ENCODE assay signal across 15 cellular contexts in the genomic region with DNA sequence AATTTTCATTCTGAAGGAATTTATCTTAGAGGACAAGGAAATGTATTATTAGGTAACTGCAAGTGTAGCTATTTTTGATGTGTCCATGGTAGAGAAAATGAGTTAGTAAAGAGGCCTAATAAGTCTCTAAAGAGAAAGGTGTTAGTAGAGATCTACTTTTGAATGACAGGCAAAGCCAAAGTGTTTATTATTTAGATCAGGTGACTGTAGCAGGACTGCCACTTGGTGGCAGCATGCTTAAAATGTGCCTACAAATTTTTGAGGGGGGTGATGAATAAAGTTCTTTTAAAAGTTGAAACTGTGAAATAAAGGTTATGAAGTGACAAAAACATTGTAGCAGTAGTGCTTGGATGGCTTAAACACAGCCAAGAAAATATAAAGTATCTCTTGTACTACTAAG.
A peak's percentile ranks its signal among the peaks of the same experiment; 100 is the strongest.
DNase-seq lines count a peak whose midpoint lies in the region; TF ChIP-seq lines count a peak whose summit lies in the region.
"Had no signal": no experiment of that assay in that cellular context is flagged by ENCODE, and none has a peak within 500 bp of the region (broad histone marks: within the 10 kb centered on the region; RNA-seq: fewer than 3 reads in every experiment).

No MANE protein-coding gene starts in this region.

- no peaks in the 10 kb centered on the region for H4K20me1 ChIP-seq in neural progenitor cell (ENCODE audit: low read depth)

- peaks cover 2% of the 10 kb centered on the region for H3K27me3 Mint-ChIP-seq in neural progenitor cell (ENCODE audit: insufficient read depth, low read depth)
- H3K27me3 Mint-ChIP-seq: activated naive CD8-positive, alpha-beta T cell treated with anti-CD3 and anti-CD28 coated beads, Interleukin-2, amount 10 ng/mL, durations not matched to agents 7 days and 5 days had no signal

- H3K27ac Mint-ChIP-seq in neural progenitor cell: no peak overlapping the region
- H3K27ac Mint-ChIP-seq: activated naive CD8-positive, alpha-beta T cell treated with anti-CD3 and anti-CD28 coated beads, Interleukin-2, amount 10 ng/mL, durations not matched to agents 7 days and 5 days; mesothelial cell of epicardium had no signal

- no peak overlapping the region for H3K9ac ChIP-seq in neural progenitor cell

- no peaks in the 10 kb centered on the region for H3K36me3 Mint-ChIP-seq in neural progenitor cell
- H3K36me3 Mint-ChIP-seq: activated naive CD8-positive, alpha-beta T cell treated with anti-CD3 and anti-CD28 coated beads, Interleukin-2, amount 10 ng/mL, durations not matched to agents 7 days and 5 days had no signal

- 0 out of 2 replicates have a peak, but pooled peaks have one; percentile 9 for TF ChIP-seq CTCF in HEK293 (tag by site-specific recombination; IDR thresholded peaks at IDR 0.05)
- peak; percentile 22 for TF ChIP-seq CTCF in VCaP (conservative IDR thresholded peaks at IDR 0.05)
- peak; percentile 42 for TF ChIP-seq CTCF in neural progenitor cell (IDR thresholded peaks at IDR 0.05)

- no peaks in the 10 kb centered on the region for H3K27me3 ChIP-seq in neural progenitor cell
- H3K27me3 ChIP-seq: esophagus squamous epithelium, ovary, uterus had no signal

- H3K9me3 Mint-ChIP-seq in neural progenitor cell: peaks cover 2% of the 10 kb centered on the region

- H3K4me1 ChIP-seq in HEK293 (ENCODE audit: control insufficient read depth, insufficient read depth, low read length) (no peaks in the 10 kb centered on the region), neural progenitor cell (no peaks in the 10 kb centered on the region)
- H3K4me1 ChIP-seq: esophagus squamous epithelium, uterus had no signal

- no peaks in the 10 kb centered on the region for H3K36me3 ChIP-seq in HEK293 (ENCODE audit: control insufficient read depth in 2 of 2, insufficient read depth in 1 of 2, low read length in 2 of 2)
- H3K36me3 ChIP-seq in neural progenitor cell: no peaks in the 10 kb centered on the region
- H3K36me3 ChIP-seq: esophagus squamous epithelium, ovary, uterus had no signal

- H3K9me3 ChIP-seq in HEK293 (ENCODE audit: control insufficient read depth, insufficient read depth, low read depth, low read length) (no peaks in the 10 kb centered on the region; the same call in 1 of the 2 replicates), neural progenitor cell (ENCODE audit: low read depth) (no peaks in the 10 kb centered on the region)
- H3K9me3 ChIP-seq: esophagus squamous epithelium, ovary, uterus had no signal

- DNase-seq in NCI-H510A treated with DMSO at 0.1 percent for 48 hours (lab: John Stamatoyannopoulos, UW): peak; percentile 10
- no peak for DNase-seq in NCI-H510A (lab: John Stamatoyannopoulos, UW)
- no peak for DNase-seq in neural progenitor cell (ENCODE audit: low spot score)
- DNase-seq in NCI-H2107 (lab: John Stamatoyannopoulos, UW): no peak
- no peak for DNase-seq in islet precursor cell
- DNase-seq in HuH-7 (ENCODE audit: low spot score): no peak
- DNase-seq: activated CD8-positive, alpha-beta memory T cell treated with anti-CD3 and anti-CD28 coated beads, Interleukin-2, amount 50 U/mL, for 4 hours; activated naive CD8-positive, alpha-beta T cell treated with anti-CD3 and anti-CD28 coated beads, Interleukin-2, amount 10 ng/mL, durations not matched to agents 7 days and 5 days; DMS79 treated with DMSO at 0.1 percent for 48 hours; esophagus squamous epithelium; ovary; uterus had no signal

- H3F3A ChIP-seq in neural progenitor cell (ENCODE audit: low read depth): no peaks in the 10 kb centered on the region

- H3K27ac ChIP-seq in HEK293 (ENCODE audit: extremely low read depth, low read depth, low read length) (no peak overlapping the region), VCaP (no peak overlapping the region), neural progenitor cell (no peak overlapping the region)
- H3K27ac ChIP-seq: esophagus squamous epithelium, ovary, uterus had no signal

- no peak overlapping the region for H3K4me3 ChIP-seq in HEK293 (ENCODE audit: low read depth, low read length)
- H3K4me3 ChIP-seq in neural progenitor cell: no peak overlapping the region
- H3K4me3 ChIP-seq: esophagus squamous epithelium, ovary, uterus had no signal

- POLR2A ChIA-PET in HEK293 (lab: Yijun Ruan, JAX): no interaction called here

- H3K79me2 ChIP-seq in neural progenitor cell (ENCODE audit: low read depth): no peaks in the 10 kb centered on the region

- CTCF ChIA-PET in HEK293 (lab: Yijun Ruan, JAX): interaction anchor here (0.6 to 1.0 kb wide), 3 partner anchors 287 to 995 kb away, joined by 3 to 4 read pairs (median 3); no protein-coding TSS in a partner anchor

- H3K4me3 Mint-ChIP-seq in neural progenitor cell: no peak overlapping the region
- H3K4me3 Mint-ChIP-seq: activated naive CD8-positive, alpha-beta T cell treated with anti-CD3 and anti-CD28 coated beads, Interleukin-2, amount 10 ng/mL, durations not matched to agents 7 days and 5 days; mesothelial cell of epicardium had no signal

- no peaks in the 10 kb centered on the region for H3K4me1 Mint-ChIP-seq in neural progenitor cell
- H3K4me1 Mint-ChIP-seq: activated naive CD8-positive, alpha-beta T cell treated with anti-CD3 and anti-CD28 coated beads, Interleukin-2, amount 10 ng/mL, durations not matched to agents 7 days and 5 days had no signal

- no peak overlapping the region for H2AFZ ChIP-seq in neural progenitor cell (replicated peaks)

- H3K4me2 ChIP-seq in neural progenitor cell: no peak overlapping the region

TF ChIP-seq in HEK293, 187 proteins besides CTCF, POLR2A, EP300 and RAD21:
- TF ChIP-seq ZFHX2 (tag by site-specific recombination; conservative IDR thresholded peaks at IDR 0.05) (no peak), ZNF391 (tag by site-specific recombination; IDR thresholded peaks at IDR 0.05; ENCODE audit: borderline replicate concordance, low read depth) (0 out of 2 replicates have a peak, but pooled peaks have one; percentile 64), ZNF585B (tag by site-specific recombination; IDR thresholded peaks at IDR 0.05) (no peak), GLIS2 (tag by site-specific recombination; IDR thresholded peaks at IDR 0.05) (no peak)
